ENCODE assay signal across 10 cellular contexts in the genomic region with DNA sequence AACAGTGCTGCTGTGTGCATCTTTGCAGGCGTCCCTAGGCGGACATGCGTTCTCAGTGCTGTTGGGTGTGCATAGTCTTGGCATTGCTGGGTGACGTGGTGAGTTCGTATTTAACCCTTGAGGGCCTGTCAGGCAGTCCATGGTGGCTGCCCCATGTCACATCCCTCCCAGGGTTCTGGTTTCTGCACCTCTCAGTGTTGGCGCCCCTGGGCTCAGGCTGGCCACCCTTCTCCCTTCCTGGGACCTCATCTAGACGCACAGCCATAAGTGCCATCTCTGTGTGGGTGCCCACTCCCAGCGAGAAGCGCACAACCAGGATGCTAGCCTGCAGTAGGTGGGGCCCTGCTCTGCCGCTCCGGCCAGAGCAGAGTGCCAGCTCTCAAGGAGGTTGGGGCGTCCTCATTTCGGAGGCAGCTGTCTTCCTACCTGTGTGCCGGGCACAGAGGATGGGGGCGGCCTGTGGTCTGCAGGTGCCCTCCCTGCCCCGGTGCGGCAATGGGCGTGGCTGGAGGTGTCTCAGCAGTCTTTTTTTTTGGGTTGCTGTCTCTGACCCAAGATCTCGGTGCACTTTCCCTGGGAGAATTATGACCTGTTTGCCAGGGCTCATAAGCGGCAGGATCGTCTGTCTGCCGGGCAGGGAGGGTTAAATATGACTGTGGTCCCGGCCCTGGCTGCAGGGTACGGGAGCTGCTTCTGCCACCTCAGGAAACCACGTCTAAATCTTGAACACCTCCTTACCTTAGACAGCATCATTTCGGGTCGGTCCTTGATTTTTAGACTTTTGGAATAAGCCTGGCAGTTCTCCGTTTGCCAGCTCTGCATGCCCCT. TPM values are rescaled to one million over a fixed set of nuclear protein-coding genes. Genes with fewer than 3 reads are reported as not detected.
A peak's percentile ranks its signal among the peaks of the same experiment; 100 is the strongest.
DNase-seq lines count a peak whose midpoint lies in the region; ATAC-seq, FAIRE-seq and TF ChIP-seq lines count a peak whose summit lies in the region.
"Had no signal": no experiment of that assay in that cellular context is flagged by ENCODE, and none has a peak within 500 bp of the region (broad histone marks: within the 10 kb centered on the region; RNA-seq: fewer than 3 reads in every experiment).

No MANE protein-coding gene starts in this region.

- H3K36me3 ChIP-seq in muscle layer of colon (ENCODE audit: insufficient read depth, low read length): no peaks in the 10 kb centered on the region

- no peak overlapping the region for H3K27ac ChIP-seq in muscle layer of colon (ENCODE audit: low read depth, low read length)

- peak overlapping the region; percentile 52 for H3K27ac Mint-ChIP-seq in activated naive CD8-positive, alpha-beta T cell treated with anti-CD3 and anti-CD28 coated beads for 36 hours
- no peak overlapping the region for H3K27ac Mint-ChIP-seq in type B pancreatic cell

- H3K4me3 Mint-ChIP-seq in activated naive CD8-positive, alpha-beta T cell treated with anti-CD3 and anti-CD28 coated beads for 36 hours: peak overlapping the region; percentile 76
- H3K4me3 Mint-ChIP-seq in type B pancreatic cell: peak overlapping the region; percentile 61

- peaks cover 68% of the 10 kb centered on the region for H3K4me1 Mint-ChIP-seq in activated naive CD8-positive, alpha-beta T cell treated with anti-CD3 and anti-CD28 coated beads for 36 hours
- peaks cover 28% of the 10 kb centered on the region for H3K4me1 Mint-ChIP-seq in type B pancreatic cell (ENCODE audit: unreplicated experiment)

- no peaks in the 10 kb centered on the region for H3K27me3 ChIP-seq in muscle layer of colon (ENCODE audit: control insufficient read depth in 1 of 2, insufficient read depth in 2 of 2, low read length in 2 of 2)

- no peak for FAIRE-seq in GM12892 (lab: Jason Lieb, UNC)

- ATAC-seq in GM21528 (IDR thresholded peaks at IDR 0.05; ENCODE audit: low FRiP score, unreplicated experiment): no peak
- ATAC-seq: esophagus mucosa had no signal

- no peaks in the 10 kb centered on the region for H3K27me3 Mint-ChIP-seq in activated naive CD8-positive, alpha-beta T cell treated with anti-CD3 and anti-CD28 coated beads for 36 hours
- no peaks in the 10 kb centered on the region for H3K27me3 Mint-ChIP-seq in type B pancreatic cell

- peak overlapping the region in 1 of 2 donors; percentile 42 for H3K4me3 ChIP-seq in muscle layer of colon (ENCODE audit: low read depth in 1 of 2, low read length in 2 of 2)

- peaks cover 67% of the 10 kb centered on the region for H3K4me1 ChIP-seq in muscle layer of colon (ENCODE audit: insufficient read depth, low read length)

- peak overlapping the region; percentile 4 for H3K9ac ChIP-seq in muscle layer of colon (ENCODE audit: low read length)

- peak; percentile 27 for DNase-seq in stimulated activated CD4-positive, alpha-beta T cell treated with anti-CD3 and anti-CD28 coated beads, Interleukin-15, amount 100 ng/mL, for 24 hours
- no peak for DNase-seq in stimulated activated CD4-positive, alpha-beta T cell treated with anti-CD3 and anti-CD28 coated beads, Interleukin-2, amount 100 ng/mL, for 24 hours
- DNase-seq in activated naive CD8-positive, alpha-beta T cell treated with anti-CD3 and anti-CD28 coated beads for 36 hours: no peak
- DNase-seq in type B pancreatic cell (ENCODE audit: extremely low spot score, unreplicated experiment) (no peak), GM12892 (ENCODE audit: insufficient read length) (no peak), NCI-H526 (lab: John Stamatoyannopoulos, UW) (no peak)
- DNase-seq: NCI-H2081 had no signal

- H3K9me3 ChIP-seq in muscle layer of colon (ENCODE audit: low read length): no peaks in the 10 kb centered on the region

- TF ChIP-seq POLR2A in GM12892 (IDR thresholded peaks at IDR 0.05; ENCODE audit: low read depth, low read length): no peak

- H3K36me3 Mint-ChIP-seq in activated naive CD8-positive, alpha-beta T cell treated with anti-CD3 and anti-CD28 coated beads for 36 hours: no peaks in the 10 kb centered on the region
- H3K36me3 Mint-ChIP-seq in type B pancreatic cell: no peaks in the 10 kb centered on the region

- H3K9me3 Mint-ChIP-seq in activated naive CD8-positive, alpha-beta T cell treated with anti-CD3 and anti-CD28 coated beads for 36 hours: no peaks in the 10 kb centered on the region
- H3K9me3 Mint-ChIP-seq in type B pancreatic cell: no peaks in the 10 kb centered on the region

- TF ChIP-seq CTCF in type B pancreatic cell (conservative IDR thresholded peaks at IDR 0.05): no peak

RNA-seq across cellular contexts. Expression of gene INPP5A, which starts 6.5 kb away (rescaled TPM):
- 1 to 10 TPM; 6.1 to 7.4 TPM for total RNA-seq in activated naive CD8-positive, alpha-beta T cell treated with anti-CD3 and anti-CD28 coated beads for 36 hours
- total RNA-seq in type B pancreatic cell (ENCODE audit: low replicate concordance): 26.2 and 26.6 TPM in 2 replicates
- 3.6 TPM for polyA plus RNA-seq in GM12892 (2012; ENCODE audit: missing spikeins)
